21 cellular contexts compared by ENCODE assay signal in the genomic region with DNA sequence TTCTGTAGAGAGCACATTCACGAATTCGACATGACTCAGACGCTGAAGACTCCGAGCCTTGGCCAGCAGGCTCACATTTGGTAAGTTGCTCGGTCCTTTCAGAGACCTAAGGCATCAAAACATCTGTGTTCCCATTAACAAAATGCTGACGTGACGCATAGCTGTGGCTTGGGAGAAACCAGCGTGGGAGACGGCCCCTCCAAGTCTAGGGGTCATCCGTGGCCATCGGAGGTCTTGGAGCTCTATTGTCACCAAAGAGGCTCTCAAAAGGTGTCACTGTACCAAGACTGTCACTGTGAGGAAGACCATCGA. TPM values are rescaled to one million over a fixed set of nuclear protein-coding genes. Genes with fewer than 3 reads are reported as not detected.
DNase-seq lines count a peak whose midpoint lies in the region; ATAC-seq, FAIRE-seq and TF ChIP-seq lines count a peak whose summit lies in the region.
"Had no signal": no experiment of that assay in that cellular context is flagged by ENCODE, and none has a peak within 500 bp of the region (broad histone marks: within the 10 kb centered on the region; RNA-seq: fewer than 3 reads in every experiment).

No MANE protein-coding gene starts in this region.

- TF ChIP-seq POLR2A in A549 (IDR thresholded peaks at IDR 0.05; ENCODE audit: low read length), result no peak
- TF ChIP-seq POLR2A in H1 (IDR thresholded peaks at IDR 0.05; ENCODE audit: control extremely low read depth in 1 of 2, low read depth in 2 of 2, low read length in 2 of 2), result no peak

- H3K27me3 Mint-ChIP-seq in osteocyte (ENCODE audit: unreplicated experiment), result no peaks in the 10 kb centered on the region
- H3K27me3 Mint-ChIP-seq: B cell had no signal

- no peaks in the 10 kb centered on the region for H4K20me1 ChIP-seq in H1 (replicated peaks in 1 of 2; ENCODE audit: control insufficient read depth in 1 of 2, insufficient read depth in 2 of 2, low read length in 2 of 2)

- no peak overlapping the region for H3K18ac ChIP-seq in H1 (ENCODE audit: extremely low read depth, low read length)

- no peak overlapping the region for H2BK5ac ChIP-seq in H1 (ENCODE audit: low read depth, low read length)

- H2BK20ac ChIP-seq in H1 (ENCODE audit: low read length), result no peak overlapping the region

- H4K91ac ChIP-seq in H1 (replicated peaks; ENCODE audit: insufficient read length, low read length), result no peak overlapping the region

- H3K4me3 ChIP-seq in A549, result no peak overlapping the region
- H3K4me3 ChIP-seq in H1 (ENCODE audit: extremely low read depth in 1 of 4, insufficient read depth in 2 of 4, low read depth in 3 of 4, low read length in 4 of 4), result no peak overlapping the region
- H3K4me3 ChIP-seq: GM23248, psoas muscle, SJSA1 had no signal

- no peak overlapping the region for H4K5ac ChIP-seq in H1 (ENCODE audit: insufficient read length, low read depth, low read length)

- 86% methylated on average over 12 of the region's 12 CpGs for WGBS in A549 (ENCODE audit: missing lambda C conversion rate)
- WGBS in H1 (ENCODE audit: extremely low coverage in 1 of 2, insufficient coverage in 1 of 2, insufficient read length in 1 of 2, insufficient replicate concordance in 2 of 2, low coverage in 1 of 2, low lambda C conversion rate in 2 of 2, missing lambda C conversion rate in 1 of 2), 2 experiments, result 85% methylated on average over 12 of the region's 12 CpGs; no CpG with 5 or more reads in 1 of the 2 experiments

- peaks cover 1% of the 10 kb centered on the region for H3K36me3 Mint-ChIP-seq in osteocyte (ENCODE audit: unreplicated experiment)

- no peaks in the 10 kb centered on the region for H3K79me1 ChIP-seq in H1 (ENCODE audit: low read depth, low read length)

- H3K4me1 ChIP-seq in A549 (no peaks in the 10 kb centered on the region), H1 (replicated peaks in 1 of 4; ENCODE audit: control insufficient read depth in 3 of 4, insufficient read depth in 4 of 4, low read length in 3 of 4) (peaks cover 0 to 5% (median 2%) of the 10 kb centered on the region in 4 experiments; a peak in 3 of 7 replicates)
- H3K4me1 ChIP-seq: psoas muscle had no signal

- no peak for DNase-seq in A549 (ENCODE audit: low read depth in 1 of 2, low spot score in 1 of 2)
- DNase-seq in EH (ENCODE audit: low read depth), result peak; percentile 97
- DNase-seq in H1 (ENCODE audit: low read depth in 1 of 2, low spot score in 2 of 2), result peak in 1 of 2 experiments; percentile 26
- peak; percentile 66 for DNase-seq in osteocyte (ENCODE audit: extremely low spot score, unreplicated experiment)
- DNase-seq in NCI-H524 treated with DMSO at 0.1 percent for 48 hours (lab: John Stamatoyannopoulos, UW), result no peak
- no peak for DNase-seq in GF-D8 (lab: John Stamatoyannopoulos, UW)
- DNase-seq: activated CD4-positive, alpha-beta T cell treated with anti-CD3 and anti-CD28 coated beads for 1 hour; activated naive CD4-positive, alpha-beta T cell treated with Interleukin-2 at 50 U/mL for 16 hours; GM23248; KG1; left ventricle myocardium superior; NCI-H1105; NCI-H2107; NCI-H774; psoas muscle; substantia nigra; T-helper 9 cell had no signal

- H3K79me2 ChIP-seq in H1 (ENCODE audit: control insufficient read depth in 1 of 2, insufficient read depth in 2 of 2, low read length in 2 of 2), result no peaks in the 10 kb centered on the region

- H3K27ac ChIP-seq in A549, result no peak overlapping the region
- no peak overlapping the region for H3K27ac ChIP-seq in H1 (ENCODE audit: low read depth, low read length)
- H3K27ac ChIP-seq: GM23248, psoas muscle, SJSA1 had no signal

- no peaks in the 10 kb centered on the region for H3K23me2 ChIP-seq in H1 (ENCODE audit: low read depth, low read length)

- H3K14ac ChIP-seq in H1 (ENCODE audit: insufficient read length), result no peak overlapping the region

- H3K27me3 ChIP-seq in H1 (replicated peaks in 1 of 4; ENCODE audit: control insufficient read depth in 3 of 4, extremely low read depth in 1 of 4, insufficient read depth in 3 of 4, low read length in 3 of 4), result no peaks in the 10 kb centered on the region; a peak in 1 of 7 replicates
- H3K27me3 ChIP-seq: SJSA1 had no signal

- TF ChIP-seq EP300 in A549 (IDR thresholded peaks at IDR 0.05) (no peak), H1 (IDR thresholded peaks at IDR 0.05; ENCODE audit: borderline replicate concordance in 1 of 2, low read depth in 2 of 2, low read length in 2 of 2) (no peak)

- H2AK5ac ChIP-seq in H1 (ENCODE audit: low read depth, low read length), result 0 out of 2 replicates have a peak overlapping the region, but pooled peaks have one; percentile 82

- no peak overlapping the region for H4K8ac ChIP-seq in H1 (ENCODE audit: extremely low read depth, insufficient read depth, low read length)

- H3K9me3 ChIP-seq in A549 (no peaks in the 10 kb centered on the region), H1 (ENCODE audit: insufficient read depth in 2 of 2, low read depth in 1 of 2, low read length in 1 of 2) (no peaks in the 10 kb centered on the region)
- H3K9me3 ChIP-seq: psoas muscle, SJSA1 had no signal

- POLR2A ChIA-PET in A549 (lab: Yijun Ruan, JAX), result no interaction called here
- POLR2A ChIA-PET in H1 (lab: Charles Lee; ENCODE audit: partially characterized antibody), result no interaction called here

- H3K4ac ChIP-seq in H1 (replicated peaks; ENCODE audit: insufficient read length, low read depth, low read length), result no peak overlapping the region

- no peak overlapping the region for H3K27ac Mint-ChIP-seq in osteocyte (ENCODE audit: unreplicated experiment)
- H3K27ac Mint-ChIP-seq: B cell had no signal

- ATAC-seq in A549 (no peak), HG03571 (IDR thresholded peaks at IDR 0.05; ENCODE audit: unreplicated experiment) (no peak), HG02623 (IDR thresholded peaks at IDR 0.05; ENCODE audit: unreplicated experiment) (no peak)
- ATAC-seq: left ventricle myocardium superior had no signal

- H3K4me2 ChIP-seq in A549 (no peak overlapping the region), H1 (ENCODE audit: insufficient read depth in 1 of 2, low read depth in 2 of 2, low read length in 2 of 2) (no peak overlapping the region)

- no peak overlapping the region for H3K4me3 Mint-ChIP-seq in osteocyte (ENCODE audit: unreplicated experiment)
- H3K4me3 Mint-ChIP-seq: B cell had no signal

- no peak overlapping the region for H2BK12ac ChIP-seq in H1 (ENCODE audit: low read depth, low read length)

- H3K4me1 Mint-ChIP-seq in osteocyte (ENCODE audit: unreplicated experiment), result peaks cover 24% of the 10 kb centered on the region

- H2BK15ac ChIP-seq in H1 (ENCODE audit: low read length), result no peak overlapping the region

- FAIRE-seq in A549 (lab: Jason Lieb, UNC), result no peak
- FAIRE-seq in H1 (lab: Jason Lieb, UNC), result no peak

- H3K36me3 ChIP-seq in H1 (ENCODE audit: control insufficient read depth in 2 of 4, insufficient read depth in 4 of 4, low read length in 3 of 4), result no peaks in the 10 kb centered on the region
- H3K36me3 ChIP-seq: SJSA1 had no signal

- no peak overlapping the region for H3K56ac ChIP-seq in H1 (replicated peaks; ENCODE audit: insufficient read length, low read depth, low read length)

- H3K9ac ChIP-seq in H1 (replicated peaks in 1 of 4; ENCODE audit: extremely low read depth in 1 of 4, low read depth in 3 of 4, low read length in 3 of 4), result no peak overlapping the region
- H3K9ac ChIP-seq: GM23248 had no signal

- H3K23ac ChIP-seq in H1 (ENCODE audit: insufficient read length), result no peak overlapping the region

- no peaks in the 10 kb centered on the region for H3K9me3 Mint-ChIP-seq in osteocyte (ENCODE audit: unreplicated experiment)

- TF ChIP-seq CTCF in A549 (IDR thresholded peaks at IDR 0.05), result no peak
- TF ChIP-seq CTCF in H1 (IDR thresholded peaks at IDR 0.05; ENCODE audit: control extremely low read depth in 1 of 3, insufficient read depth in 1 of 3, low read depth in 1 of 3, low read length in 3 of 3), result no peak
- TF ChIP-seq CTCF in osteocyte (IDR thresholded peaks at IDR 0.05), result no peak

- TF ChIP-seq RAD21 in A549 (conservative IDR thresholded peaks at IDR 0.05 in 1 of 2, IDR thresholded peaks at IDR 0.05 in 1 of 2) (no peak), H1 (IDR thresholded peaks at IDR 0.05 in 1 of 2, conservative IDR thresholded peaks at IDR 0.05 in 1 of 2; ENCODE audit: low read depth in 2 of 2, low read length in 2 of 2) (no peak)

- CTCF ChIA-PET in A549 (lab: Yijun Ruan, JAX) (interaction anchor here (0.6 to 1.7 kb wide), 2 partner anchors 31 to 33 kb away, joined by 3 to 4 read pairs; no protein-coding TSS in a partner anchor), H1 (lab: Charles Lee; ENCODE audit: partially characterized antibody) (no interaction called here)

- no peak overlapping the region for H2AFZ ChIP-seq in H1 (ENCODE audit: low read length)
- H2AFZ ChIP-seq: GM23248 had no signal

- no peak overlapping the region for H2BK120ac ChIP-seq in H1 (replicated peaks; ENCODE audit: low read depth, low read length)

TF ChIP-seq in A549, 52 proteins besides CTCF, POLR2A, EP300 and RAD21 (continues in another document):
- TF ChIP-seq JUN (IDR thresholded peaks at IDR 0.05) (no peak), MAFK (IDR thresholded peaks at IDR 0.05; ENCODE audit: partially characterized antibody) (peak; percentile 63), ESRRA (IDR thresholded peaks at IDR 0.05; ENCODE audit: borderline replicate concordance, low read length) (no peak), RARB (CRISPR knock-in tag; IDR thresholded peaks at IDR 0.05) (no peak)

TF ChIP-seq in H1, 55 proteins besides CTCF, POLR2A, EP300 and RAD21 (continues in another document):
- TF ChIP-seq KDM1A (IDR thresholded peaks at IDR 0.05; ENCODE audit: borderline replicate concordance, low read length) (no peak), JUND (IDR thresholded peaks at IDR 0.05; ENCODE audit: low read length) (no peak), SAP30 (IDR thresholded peaks at IDR 0.05; ENCODE audit: insufficient read depth, insufficient replicate concordance, low read length) (no peak), SRF (IDR thresholded peaks at IDR 0.05; ENCODE audit: low read depth, low read length) (no peak), CEBPB (IDR thresholded peaks at IDR 0.05; ENCODE audit: low read depth, low read length) (no peak)

RNA-seq across cellular contexts. Expression of gene FBLN7, which starts 14.9 kb away (rescaled TPM):
- polyA plus RNA-seq in A549 (2011; rRNA removed) (0.47 and 0.50 TPM in 2 replicates), A549 (2017; fragmentation: RNase III; extraction: RNeasy Plus Mini Kit Qiagen cat#74134 plus additional on column Dnase treatment) (0.31 to 0.63 TPM (median 0.63 TPM) in 3 replicates), H1 (2011; rRNA removed) (0.77 and 0.88 TPM in 2 replicates)
- 0.38 and 0.63 TPM in 2 replicates for polyA plus RNA-seq in A549 (2012; cell fraction: cytosol; rRNA removed)
- polyA plus RNA-seq in A549 (2012; cell fraction: nucleus; rRNA removed), result 0.94 and 2.2 TPM in 2 replicates
- 0.17 and 0.29 TPM in 2 replicates for polyA minus RNA-seq in A549 (2011; rRNA and poly(A)+ RNA removed)
- total RNA-seq in H1 (2021; fragmentation: NEBNext Ultra II Directional; extraction: Animal tissue kit (Norgen Biotek cat#: 25700)), result 0.30 and 0.82 TPM in 2 replicates
- 0.52 TPM for polyA plus RNA-seq in H1 (2011; cell fraction: cytosol; rRNA removed)
- 1.3 TPM for polyA plus RNA-seq in H1 (2011; cell fraction: nucleus; rRNA removed)
- polyA plus RNA-seq in H1 (2012, experiment 1 of 2), result 0.84 to 1.9 TPM (median 1.0 TPM) in 4 replicates
- polyA plus RNA-seq in H1 (2012, experiment 2 of 2), result 0.79 TPM
- polyA plus RNA-seq in H1 (2013, experiment 1 of 2), result 0.28 TPM
- polyA plus RNA-seq in H1 (2013, experiment 2 of 2), result 0.22 TPM
- polyA minus RNA-seq in H1 (2011; rRNA and poly(A)+ RNA removed), result 0.25 and 0.59 TPM in 2 replicates
- not detected for polyA minus RNA-seq in H1 (2011; cell fraction: cytosol; rRNA and poly(A)+ RNA removed)
- polyA minus RNA-seq in H1 (2011; cell fraction: nucleus; rRNA and poly(A)+ RNA removed), result 0.20 TPM
- total RNA-seq in osteocyte, result 3.9 and 4.1 TPM in 2 replicates
- total RNA-seq: SJSA1 had no signal

Comparison
In these comparisons a context has a peak if more than half of its experiments do, and no peak if none do; other contexts are left out.
1. DNase-seq: peak in EH (single experiment) and osteocyte (single experiment); none in A549 (0 of 2), NCI-H524 treated with DMSO at 0.1 percent for 48 hours (single experiment) and GF-D8 (single experiment).
2. Of the 18 proteins assayed by ChIP-seq in both H1 and A549: peak only in H1: none; only in A549: MAFK; in both: none; in neither: 17.